ENCODE assay signal across 29 cellular contexts in genomic region chr1:234348964-234349363, GRCh38. TPM values are rescaled to one million over a fixed set of nuclear protein-coding genes. Genes with fewer than 3 reads are reported as not detected.
DNase-seq lines count a peak whose midpoint lies in the region; ATAC-seq, FAIRE-seq and TF ChIP-seq lines count a peak whose summit lies in the region.
"Had no signal": no experiment of that assay in that cellular context is flagged by ENCODE, and none has a peak within 500 bp of the region (broad histone marks: within the 10 kb centered on the region; RNA-seq: fewer than 3 reads in every experiment).

No MANE protein-coding gene starts in this region.

- no peak overlapping the region for H2AK5ac ChIP-seq in IMR-90 (ENCODE audit: low read depth, low read length)

- WGBS in HepG2 (ENCODE audit: low lambda C conversion rate): 13% methylated on average over 4 of the region's 4 CpGs
- 37% methylated on average over 4 of the region's 4 CpGs for WGBS in right lobe of liver (ENCODE audit: insufficient coverage, low coverage, low lambda C conversion rate, missing lambda C conversion rate)
- no CpG with 5 or more reads among the region's 4 CpGs for WGBS in IMR-90 (ENCODE audit: extremely low coverage in 2 of 2, insufficient read length in 1 of 2), 2 experiments

- H4K5ac ChIP-seq in IMR-90 (ENCODE audit: low read depth, low read length): no peak overlapping the region

- no peak for TF ChIP-seq POLR2A in HepG2 (IDR thresholded peaks at IDR 0.05; ENCODE audit: insufficient read depth in 1 of 2, low read depth in 2 of 2, low read length in 2 of 2)
- no peak for TF ChIP-seq POLR2A in right lobe of liver (IDR thresholded peaks at IDR 0.05)
- TF ChIP-seq POLR2A in IMR-90 (IDR thresholded peaks at IDR 0.05; ENCODE audit: low read depth, low read length): no peak

- H3K56ac ChIP-seq in IMR-90 (ENCODE audit: extremely low read depth, insufficient read depth, low read length): no peak overlapping the region

- in situ Hi-C loops in HepG2 (cut with HindIII; ENCODE audit: extremely low pct_ligation_motif_present, low pct_unique_long_range_greater_than_20kb) (no loop called here), IMR-90 (cut with MboI; ENCODE audit: low sequenced_read_pairs) (no loop called here)

- H2BK15ac ChIP-seq in IMR-90 (ENCODE audit: low read depth, low read length): no peak overlapping the region

- H3K4me3 Mint-ChIP-seq in WTC11 (no peak overlapping the region), endothelial cell (ENCODE audit: unreplicated experiment) (no peak overlapping the region)
- H3K4me3 Mint-ChIP-seq: B cell; CD4-positive, alpha-beta T cell; CD8-positive, alpha-beta T cell had no signal

- H3K79me1 ChIP-seq in IMR-90 (ENCODE audit: low read depth in 1 of 2, low read length in 2 of 2): no peaks in the 10 kb centered on the region

- H3K27ac Mint-ChIP-seq in WTC11 (no peak overlapping the region), endothelial cell (ENCODE audit: unreplicated experiment) (peak overlapping the region; percentile 57)
- H3K27ac Mint-ChIP-seq: B cell; CD4-positive, alpha-beta T cell; CD8-positive, alpha-beta T cell had no signal

- intact Hi-C loops in HepG2 (cut with micrococcal nuclease; ENCODE audit: unreplicated experiment): no loop called here
- intact Hi-C loops in right lobe of liver (cut with DNase I): no loop called here
- intact Hi-C loops in IMR-90 (cut with micrococcal nuclease): no loop called here

- H3K4ac ChIP-seq in IMR-90 (ENCODE audit: low read depth, low read length): no peak overlapping the region

- peak; percentile 35 for DNase-seq in HepG2 (ENCODE audit: low spot score)
- DNase-seq in right lobe of liver: no peak
- DNase-seq in IMR-90: no peak
- DNase-seq in WTC11 (ENCODE audit: low spot score): no peak
- DNase-seq in endothelial cell (ENCODE audit: low spot score): peak; percentile 34
- no peak for DNase-seq in NCI-H774 (lab: John Stamatoyannopoulos, UW)
- DNase-seq in NK-92 treated with Interleukin-12 subunit alpha and Interleukin-12 subunit beta, amount 100 ng/mL, for 24 hours (lab: John Stamatoyannopoulos, UW): no peak
- no peak for DNase-seq in DMS114 treated with DMSO at 0.1 percent for 48 hours (lab: John Stamatoyannopoulos, UW; ENCODE audit: unreplicated experiment)
- DNase-seq: AML-193; Caco-2; Calu3; CD4-positive, alpha-beta T cell; CD8-positive, alpha-beta T cell; DMS153; DMS53; DMS79; DND-41; EL; GDM1 had no signal

- TF ChIP-seq EP300 in HepG2 (IDR thresholded peaks at IDR 0.05; ENCODE audit: low read depth in 2 of 2, low read length in 2 of 2) (no peak), HepG2 (CRISPR knock-in tag; IDR thresholded peaks at IDR 0.05; ENCODE audit: borderline replicate concordance) (no peak)

- H4K91ac ChIP-seq in IMR-90 (ENCODE audit: insufficient read depth, low read depth, low read length): no peak overlapping the region

- no peaks in the 10 kb centered on the region for H3K36me3 ChIP-seq in HepG2 (replicated peaks in 1 of 2; ENCODE audit: control insufficient read depth in 1 of 2, insufficient read depth in 2 of 2, low read length in 2 of 2)
- no peaks in the 10 kb centered on the region for H3K36me3 ChIP-seq in right lobe of liver
- H3K36me3 ChIP-seq in IMR-90 (ENCODE audit: control insufficient read depth, insufficient read depth, low read length): no peaks in the 10 kb centered on the region
- H3K36me3 ChIP-seq: BLaER1 treated with 17β-estradiol and CSF1 and Interleukin-3, amounts not matched to agents 10 nM and 100 nM had no signal

- peaks cover 13% of the 10 kb centered on the region for H3K4me1 ChIP-seq in HepG2 (ENCODE audit: insufficient read depth, low read length)
- H3K4me1 ChIP-seq in right lobe of liver: no peaks in the 10 kb centered on the region
- no peaks in the 10 kb centered on the region for H3K4me1 ChIP-seq in IMR-90 (ENCODE audit: control insufficient read depth, insufficient read depth, low read length)
- H3K4me1 ChIP-seq: A549; BLaER1 treated with 17β-estradiol and CSF1 and Interleukin-3, amounts not matched to agents 10 nM and 100 nM; Caco-2 had no signal

- H3K9me3 ChIP-seq in HepG2 (ENCODE audit: low read length) (no peaks in the 10 kb centered on the region), right lobe of liver (no peaks in the 10 kb centered on the region), IMR-90 (ENCODE audit: control insufficient read depth, insufficient read depth, low read length) (no peaks in the 10 kb centered on the region)
- H3K9me3 ChIP-seq: A549, Caco-2 had no signal

- H3K4me1 Mint-ChIP-seq in WTC11: no peaks in the 10 kb centered on the region
- H3K4me1 Mint-ChIP-seq in endothelial cell (ENCODE audit: unreplicated experiment): peaks cover 20% of the 10 kb centered on the region
- H3K4me1 Mint-ChIP-seq: B cell had no signal

- H4K20me1 ChIP-seq in HepG2 (ENCODE audit: insufficient read depth, low read length): no peaks in the 10 kb centered on the region
- H4K20me1 ChIP-seq in IMR-90 (ENCODE audit: insufficient read depth, low read length): no peaks in the 10 kb centered on the region
- H4K20me1 ChIP-seq: BLaER1 treated with 17β-estradiol and CSF1 and Interleukin-3, amounts not matched to agents 10 nM and 100 nM had no signal

- peak overlapping the region; percentile 71 for H3K4me2 ChIP-seq in HepG2 (ENCODE audit: low read depth, low read length)
- no peak overlapping the region for H3K4me2 ChIP-seq in IMR-90 (ENCODE audit: low read depth, low read length)
- H3K4me2 ChIP-seq: A549; BLaER1 treated with 17β-estradiol and CSF1 and Interleukin-3, amounts not matched to agents 10 nM and 100 nM had no signal

- H4K8ac ChIP-seq in IMR-90 (ENCODE audit: low read depth in 2 of 2, low read length in 2 of 2): no peak overlapping the region

- BruUV-seq in HepG2 (replicated peaks; lab: Mats Ljungman, UMichigan) (no TSS peak), IMR-90 (replicated peaks; lab: Mats Ljungman, UMichigan) (no TSS peak)

- peak; percentile 30 for FAIRE-seq in HepG2 (lab: Jason Lieb, UNC)
- FAIRE-seq: A549, D721Med, GM12878, GM12892, GM18507, GM19239 had no signal

- no peak overlapping the region for H2BK120ac ChIP-seq in IMR-90 (ENCODE audit: low read depth, low read length)

- no peak overlapping the region for H2BK5ac ChIP-seq in IMR-90 (ENCODE audit: low read depth, low read length, poor library complexity, severe bottlenecking)

- ATAC-seq in HepG2: peak; percentile 99
- ATAC-seq in right lobe of liver: no peak
- ATAC-seq in IMR-90 (ENCODE audit: low read depth): no peak
- ATAC-seq in WTC11: no peak
- ATAC-seq: A549; CD8-positive, alpha-beta T cell; GM12878 had no signal

- H3K9ac ChIP-seq in HepG2 (ENCODE audit: insufficient read depth, low read depth, low read length) (no peak overlapping the region), IMR-90 (ENCODE audit: low read depth, low read length) (no peak overlapping the region)
- H3K9ac ChIP-seq: BLaER1 treated with 17β-estradiol and CSF1 and Interleukin-3, amounts not matched to agents 10 nM and 100 nM had no signal

- POLR2A ChIA-PET in HepG2 (lab: Yijun Ruan, JAX) (no interaction called here), IMR-90 (lab: Charles Lee; ENCODE audit: unreplicated experiment) (no interaction called here), WTC11 (lab: Charles Lee) (no interaction called here)

- no peak overlapping the region for H3K14ac ChIP-seq in IMR-90 (replicated peaks; ENCODE audit: low read depth, low read length)

- dilution Hi-C loops in IMR-90 (cut with HindIII; ENCODE audit: low sequenced_read_pairs, unreplicated experiment): no loop called here

- H2AFZ ChIP-seq in HepG2 (ENCODE audit: low read length) (no peak overlapping the region), IMR-90 (replicated peaks; ENCODE audit: low read length, poor library complexity) (peak overlapping the region; percentile 34)

- no peaks in the 10 kb centered on the region for H3K9me1 ChIP-seq in IMR-90 (ENCODE audit: insufficient read depth, low read length)

- TF ChIP-seq RAD21 in HepG2 (CRISPR knock-in tag; IDR thresholded peaks at IDR 0.05) (no peak), IMR-90 (IDR thresholded peaks at IDR 0.05; ENCODE audit: low read length) (no peak)

- H3K23ac ChIP-seq in IMR-90 (ENCODE audit: low read depth, low read length): no peak overlapping the region

- H2BK20ac ChIP-seq in IMR-90 (ENCODE audit: low read depth, low read length): no peak overlapping the region

- H2AK9ac ChIP-seq in IMR-90 (replicated peaks; ENCODE audit: low read depth, low read length, poor library complexity): no peak overlapping the region

- H3K36me3 Mint-ChIP-seq in WTC11 (0 out of 2 replicates have a peak, but pooled peaks cover 3% of the 10 kb centered on the region), endothelial cell (ENCODE audit: low read depth, unreplicated experiment) (no peaks in the 10 kb centered on the region)
- H3K36me3 Mint-ChIP-seq: CD8-positive, alpha-beta T cell had no signal

- peaks cover 10% of the 10 kb centered on the region for H3K9me3 Mint-ChIP-seq in WTC11
- H3K9me3 Mint-ChIP-seq in endothelial cell (ENCODE audit: unreplicated experiment): no peaks in the 10 kb centered on the region
- H3K9me3 Mint-ChIP-seq: CD4-positive, alpha-beta T cell; CD8-positive, alpha-beta T cell had no signal

- no peaks in the 10 kb centered on the region for H3K27me3 Mint-ChIP-seq in WTC11 (ENCODE audit: low read depth)
- H3K27me3 Mint-ChIP-seq in endothelial cell (ENCODE audit: unreplicated experiment): no peaks in the 10 kb centered on the region

- H3K27me3 ChIP-seq in HepG2 (ENCODE audit: control insufficient read depth in 1 of 2, insufficient read depth in 2 of 2, low read length in 2 of 2) (no peaks in the 10 kb centered on the region; a peak in 1 of 5 replicates), right lobe of liver (no peaks in the 10 kb centered on the region), IMR-90 (ENCODE audit: control insufficient read depth, insufficient read depth, low read length) (peaks cover 6% of the 10 kb centered on the region)
- H3K27me3 ChIP-seq: BLaER1 treated with 17β-estradiol and CSF1 and Interleukin-3, amounts not matched to agents 10 nM and 100 nM had no signal

- CTCF ChIA-PET in HepG2 (lab: Yijun Ruan, JAX; ENCODE audit: low intra/inter-chr PET ratio, low total read pairs) (no interaction called here), IMR-90 (lab: Yijun Ruan, JAX) (no interaction called here), WTC11 (lab: Charles Lee) (interaction anchor here (1.2 kb wide), 1 partner anchor 22 kb away, joined by 3 read pairs; no protein-coding TSS in a partner anchor)

- no peak overlapping the region for H3K4me3 ChIP-seq in HepG2 (replicated peaks in 1 of 3; ENCODE audit: insufficient read depth in 1 of 3, low read depth in 2 of 3, low read length in 3 of 3)
- H3K4me3 ChIP-seq in right lobe of liver: no peak overlapping the region
- no peak overlapping the region for H3K4me3 ChIP-seq in IMR-90 (ENCODE audit: insufficient read depth, low read depth, low read length)
- H3K4me3 ChIP-seq: A549; BLaER1 treated with 17β-estradiol and CSF1 and Interleukin-3, amounts not matched to agents 10 nM and 100 nM; GM12878 had no signal

- H3K79me2 ChIP-seq in HepG2 (ENCODE audit: insufficient read depth, low read length): no peaks in the 10 kb centered on the region

- no peak overlapping the region for H3K18ac ChIP-seq in IMR-90 (ENCODE audit: low read depth, low read length)

- TF ChIP-seq CTCF in HepG2 (CRISPR knock-in tag; IDR thresholded peaks at IDR 0.05): 0 out of 2 replicates have a peak, but pooled peaks have one; percentile 5
- no peak for TF ChIP-seq CTCF in right lobe of liver (IDR thresholded peaks at IDR 0.05)
- TF ChIP-seq CTCF in IMR-90 (conservative IDR thresholded peaks at IDR 0.05; ENCODE audit: low read depth, low read length): no peak
- TF ChIP-seq CTCF in WTC11 (IDR thresholded peaks at IDR 0.05): no peak
- no peak for TF ChIP-seq CTCF in endothelial cell (IDR thresholded peaks at IDR 0.05; ENCODE audit: unreplicated experiment)

- H3K27ac ChIP-seq in HepG2 (ENCODE audit: extremely low read length, insufficient read depth, low read length) (no peak overlapping the region), right lobe of liver (no peak overlapping the region), IMR-90 (ENCODE audit: insufficient read depth, low read length) (no peak overlapping the region)
- H3K27ac ChIP-seq: 22Rv1; A549; BLaER1 treated with 17β-estradiol and CSF1 and Interleukin-3, amounts not matched to agents 10 nM and 100 nM; C4-2B had no signal

RNA-seq across cellular contexts. Expression of gene COA6, which starts 24.3 kb away (rescaled TPM):
- total RNA-seq in HepG2 (2016; rRNA removed; fragmentation: Illumina TruSeq; extraction: Trizol) (104 and 158 TPM in 2 replicates), right lobe of liver (10 to 100 TPM; 12.8 to 29.3 (median 16.2) TPM), IMR-90 (2012; rRNA removed) (6.8 and 18.6 TPM in 2 replicates), WTC11 (2021) (41.6 to 47.9 TPM (median 44.3 TPM) in 3 replicates), endothelial cell (ENCODE audit: unreplicated experiment) (21.2 TPM)
- total RNA-seq in HepG2 (2016; cell fraction: cytosol; rRNA removed; fragmentation: Illumina TruSeq; extraction: Trizol; ENCODE audit: low read depth): 65.3 and 66.5 TPM in 2 replicates
- total RNA-seq in HepG2 (2016; cell fraction: insoluble cytoplasmic fraction; rRNA removed; fragmentation: Illumina TruSeq; extraction: Trizol): 117 and 175 TPM in 2 replicates
- 73.2 and 76.4 TPM in 2 replicates for total RNA-seq in HepG2 (2016; cell fraction: membrane; rRNA removed; fragmentation: Illumina TruSeq; extraction: Trizol)
- total RNA-seq in HepG2 (2016; cell fraction: nucleus; rRNA removed; fragmentation: Illumina TruSeq; extraction: Trizol): 44.6 and 50.4 TPM in 2 replicates
- polyA plus RNA-seq in HepG2 (2011; rRNA removed) (29.1 and 32.4 TPM in 2 replicates), IMR-90 (2012; rRNA removed) (14.0 and 14.3 TPM in 2 replicates)
- polyA plus RNA-seq in HepG2 (2011; cell fraction: cytosol; rRNA removed): 37.1 and 37.6 TPM in 2 replicates
- 12.7 and 13.3 TPM in 2 replicates for polyA plus RNA-seq in HepG2 (2011; cell fraction: nucleus; rRNA removed)
- polyA plus RNA-seq in HepG2 (2012): 49.6 and 68.8 TPM in 2 replicates
- 84.3 and 106 TPM in 2 replicates for polyA plus RNA-seq in HepG2 (2016; cell fraction: cytosol; fragmentation: Illumina TruSeq; extraction: Trizol; ENCODE audit: low read depth)
- 196 and 215 TPM in 2 replicates for polyA plus RNA-seq in HepG2 (2016; cell fraction: insoluble cytoplasmic fraction; fragmentation: Illumina TruSeq; extraction: Trizol; ENCODE audit: low read depth)
- polyA plus RNA-seq in HepG2 (2016; cell fraction: membrane; fragmentation: Illumina TruSeq; extraction: Trizol; ENCODE audit: low read depth): 84.2 and 92.6 TPM in 2 replicates
- polyA plus RNA-seq in HepG2 (2016; cell fraction: nucleus; fragmentation: Illumina TruSeq; extraction: Trizol; ENCODE audit: insufficient read depth, low read depth): 92.2 and 92.5 TPM in 2 replicates
- polyA minus RNA-seq in HepG2 (2011; rRNA and poly(A)+ RNA removed; ENCODE audit: low replicate concordance): 12.7 and 15.1 TPM in 2 replicates
- polyA minus RNA-seq in HepG2 (2011; cell fraction: cytosol; rRNA and poly(A)+ RNA removed): 16.5 and 16.7 TPM in 2 replicates
- 12.4 and 16.9 TPM in 2 replicates for polyA minus RNA-seq in HepG2 (2011; cell fraction: nucleus; rRNA and poly(A)+ RNA removed)
- 22.4 and 29.7 TPM in 2 replicates for polyA plus RNA-seq in IMR-90 (2012; cell fraction: cytosol; rRNA removed)
- polyA plus RNA-seq in IMR-90 (2012; cell fraction: nucleus; rRNA removed; ENCODE audit: low replicate concordance): 7.4 and 9.4 TPM in 2 replicates

Comparison
In these comparisons a context has a peak if more than half of its experiments do, and no peak if none do; other contexts are left out.
1. DNase-seq: peak in HepG2 (single experiment) and endothelial cell (single experiment); none in right lobe of liver (0 of 3), IMR-90 (single experiment), WTC11 (single experiment), NCI-H774 (single experiment), NK-92 treated with Interleukin-12 subunit alpha and Interleukin-12 subunit beta, amount 100 ng/mL, for 24 hours (single experiment) and DMS114 treated with DMSO at 0.1 percent for 48 hours (single experiment).
2. Of the 50 proteins assayed by ChIP-seq in both HepG2 and WTC11: peak only in HepG2: CTCF, FOXJ3, FOXP4, MAX and ZNF317; only in WTC11: GABPB1; in both: none; in neither: 43; mixed calls (peak in some experiments, not most) for 1.